ENCODE assay signal across 1 cellular context in genomic region chr19:9871626-9872338, GRCh38.
A peak's percentile ranks its signal among the peaks of the same experiment; 100 is the strongest.
TF ChIP-seq lines count a peak whose summit lies in the region.

No MANE protein-coding gene starts in this region.

TF ChIP-seq in HepG2, 621 proteins besides CTCF, POLR2A, EP300 and RAD21 (continued from another document):
- 0 out of 2 replicates have a peak, but pooled peaks have one; percentile 20 for TF ChIP-seq EED (CRISPR knock-in tag; IDR thresholded peaks at IDR 0.05)
- no peak for TF ChIP-seq SMAD9 (CRISPR knock-in tag; IDR thresholded peaks at IDR 0.05)
- no peak for TF ChIP-seq ZNF274 (CRISPR knock-in tag; IDR thresholded peaks at IDR 0.05)
- no peak for TF ChIP-seq MAFK (conservative IDR thresholded peaks at IDR 0.05 in 1 of 2, IDR thresholded peaks at IDR 0.05 in 1 of 2; ENCODE audit: low read length in 2 of 2)
- 0 out of 2 replicates have a peak, but pooled peaks have one; percentile 30 for TF ChIP-seq BCL6 (CRISPR knock-in tag; IDR thresholded peaks at IDR 0.05)
- TF ChIP-seq NAIF1 (CRISPR knock-in tag; IDR thresholded peaks at IDR 0.05; ENCODE audit: borderline replicate concordance): no peak
- peak; percentile 57; the same call in 1 of the 2 replicates for TF ChIP-seq RCOR2 (CRISPR knock-in tag; IDR thresholded peaks at IDR 0.05)
- no peak for TF ChIP-seq ZNF225 (CRISPR knock-in tag; IDR thresholded peaks at IDR 0.05)
- TF ChIP-seq, protein P1, sequence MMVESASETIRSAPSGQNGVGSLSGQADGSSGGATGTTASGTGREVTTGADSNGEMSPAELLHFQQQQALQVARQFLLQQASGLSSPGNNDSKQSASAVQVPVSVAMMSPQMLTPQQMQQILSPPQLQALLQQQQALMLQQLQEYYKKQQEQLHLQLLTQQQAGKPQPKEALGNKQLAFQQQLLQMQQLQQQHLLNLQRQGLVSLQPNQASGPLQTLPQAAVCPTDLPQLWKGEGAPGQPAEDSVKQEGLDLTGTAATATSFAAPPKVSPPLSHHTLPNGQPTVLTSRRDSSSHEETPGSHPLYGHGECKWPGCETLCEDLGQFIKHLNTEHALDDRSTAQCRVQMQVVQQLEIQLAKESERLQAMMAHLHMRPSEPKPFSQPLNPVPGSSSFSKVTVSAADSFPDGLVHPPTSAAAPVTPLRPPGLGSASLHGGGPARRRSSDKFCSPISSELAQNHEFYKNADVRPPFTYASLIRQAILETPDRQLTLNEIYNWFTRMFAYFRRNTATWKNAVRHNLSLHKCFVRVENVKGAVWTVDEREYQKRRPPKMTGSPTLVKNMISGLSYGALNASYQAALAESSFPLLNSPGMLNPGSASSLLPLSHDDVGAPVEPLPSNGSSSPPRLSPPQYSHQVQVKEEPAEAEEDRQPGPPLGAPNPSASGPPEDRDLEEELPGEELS (CRISPR knock-in tag; IDR thresholded peaks at IDR 0.05): peak; percentile 42; the same call in 1 of the 2 replicates
- TF ChIP-seq FOXP1 (IDR thresholded peaks at IDR 0.05): no peak
- no peak for TF ChIP-seq FOXP1 (CRISPR knock-in tag; IDR thresholded peaks at IDR 0.05)
- no peak for TF ChIP-seq ZNF660 (CRISPR knock-in tag; IDR thresholded peaks at IDR 0.05; ENCODE audit: borderline replicate concordance, low read depth)
- no peak for TF ChIP-seq XBP1 (CRISPR knock-in tag; IDR thresholded peaks at IDR 0.05)
- TF ChIP-seq NCOR1 (IDR thresholded peaks at IDR 0.05; ENCODE audit: borderline replicate concordance, low read length): no peak
- TF ChIP-seq SOX6 (IDR thresholded peaks at IDR 0.05): no peak
- 0 out of 2 replicates have a peak, but pooled peaks have one; percentile 20 for TF ChIP-seq SOX6 (CRISPR knock-in tag; IDR thresholded peaks at IDR 0.05)
- 0 out of 2 replicates have a peak, but pooled peaks have one; percentile 41 for TF ChIP-seq KDM1A (CRISPR knock-in tag; IDR thresholded peaks at IDR 0.05)
- TF ChIP-seq POGZ (CRISPR knock-in tag; IDR thresholded peaks at IDR 0.05): no peak
- TF ChIP-seq ELF3 (CRISPR knock-in tag; IDR thresholded peaks at IDR 0.05): 0 out of 2 replicates have a peak, but pooled peaks have one; percentile 17
- no peak for TF ChIP-seq SMC3 (IDR thresholded peaks at IDR 0.05; ENCODE audit: low read length)
- no peak for TF ChIP-seq PTBP1 (IDR thresholded peaks at IDR 0.05; ENCODE audit: low read depth, low read length, poor library complexity, severe bottlenecking)
- TF ChIP-seq, protein P2, sequence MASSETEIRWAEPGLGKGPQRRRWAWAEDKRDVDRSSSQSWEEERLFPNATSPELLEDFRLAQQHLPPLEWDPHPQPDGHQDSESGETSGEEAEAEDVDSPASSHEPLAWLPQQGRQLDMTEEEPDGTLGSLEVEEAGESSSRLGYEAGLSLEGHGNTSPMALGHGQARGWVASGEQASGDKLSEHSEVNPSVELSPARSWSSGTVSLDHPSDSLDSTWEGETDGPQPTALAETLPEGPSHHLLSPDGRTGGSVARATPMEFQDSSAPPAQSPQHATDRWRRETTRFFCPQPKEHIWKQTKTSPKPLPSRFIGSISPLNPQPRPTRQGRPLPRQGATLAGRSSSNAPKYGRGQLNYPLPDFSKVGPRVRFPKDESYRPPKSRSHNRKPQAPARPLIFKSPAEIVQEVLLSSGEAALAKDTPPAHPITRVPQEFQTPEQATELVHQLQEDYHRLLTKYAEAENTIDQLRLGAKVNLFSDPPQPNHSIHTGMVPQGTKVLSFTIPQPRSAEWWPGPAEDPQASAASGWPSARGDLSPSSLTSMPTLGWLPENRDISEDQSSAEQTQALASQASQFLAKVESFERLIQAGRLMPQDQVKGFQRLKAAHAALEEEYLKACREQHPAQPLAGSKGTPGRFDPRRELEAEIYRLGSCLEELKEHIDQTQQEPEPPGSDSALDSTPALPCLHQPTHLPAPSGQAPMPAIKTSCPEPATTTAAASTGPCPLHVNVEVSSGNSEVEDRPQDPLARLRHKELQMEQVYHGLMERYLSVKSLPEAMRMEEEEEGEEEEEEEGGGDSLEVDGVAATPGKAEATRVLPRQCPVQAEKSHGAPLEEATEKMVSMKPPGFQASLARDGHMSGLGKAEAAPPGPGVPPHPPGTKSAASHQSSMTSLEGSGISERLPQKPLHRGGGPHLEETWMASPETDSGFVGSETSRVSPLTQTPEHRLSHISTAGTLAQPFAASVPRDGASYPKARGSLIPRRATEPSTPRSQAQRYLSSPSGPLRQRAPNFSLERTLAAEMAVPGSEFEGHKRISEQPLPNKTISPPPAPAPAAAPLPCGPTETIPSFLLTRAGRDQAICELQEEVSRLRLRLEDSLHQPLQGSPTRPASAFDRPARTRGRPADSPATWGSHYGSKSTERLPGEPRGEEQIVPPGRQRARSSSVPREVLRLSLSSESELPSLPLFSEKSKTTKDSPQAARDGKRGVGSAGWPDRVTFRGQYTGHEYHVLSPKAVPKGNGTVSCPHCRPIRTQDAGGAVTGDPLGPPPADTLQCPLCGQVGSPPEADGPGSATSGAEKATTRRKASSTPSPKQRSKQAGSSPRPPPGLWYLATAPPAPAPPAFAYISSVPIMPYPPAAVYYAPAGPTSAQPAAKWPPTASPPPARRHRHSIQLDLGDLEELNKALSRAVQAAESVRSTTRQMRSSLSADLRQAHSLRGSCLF (CRISPR knock-in tag; IDR thresholded peaks at IDR 0.05; ENCODE audit: borderline replicate concordance): no peak
- 0 out of 2 replicates have a peak, but pooled peaks have one; percentile 21 for TF ChIP-seq ZNF770 (CRISPR knock-in tag; IDR thresholded peaks at IDR 0.05)
- TF ChIP-seq ZNF792 (CRISPR knock-in tag; IDR thresholded peaks at IDR 0.05): no peak
